ENCODE assay signal across 2 cellular contexts in the genomic region with DNA sequence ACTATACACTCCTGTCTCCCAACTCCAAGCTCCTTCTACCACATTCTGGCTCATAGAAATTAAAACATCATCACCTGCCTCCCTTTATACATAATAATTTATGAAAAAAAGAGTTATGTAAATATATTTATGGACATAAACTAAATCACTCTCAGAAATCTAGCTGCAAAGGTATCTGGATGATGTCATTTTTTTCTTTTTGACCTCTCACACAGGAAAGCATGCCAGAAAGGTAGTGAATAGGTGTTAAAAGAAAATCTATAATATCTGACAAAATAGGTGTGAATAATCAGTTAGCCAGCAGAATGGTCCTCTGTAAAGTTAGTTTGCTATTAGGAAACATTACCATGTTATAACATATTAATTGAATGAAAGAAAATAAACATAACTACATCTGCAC.
TF ChIP-seq lines count a peak whose summit lies in the region.

No MANE protein-coding gene starts in this region.

TF ChIP-seq in HepG2, 621 proteins besides CTCF, POLR2A, EP300 and RAD21:
- TF ChIP-seq RBM22 (optimal IDR thresholded peaks at IDR 0.05; ENCODE audit: low read length), result no peak
- peak; percentile 67; the same call in 1 of the 2 replicates for TF ChIP-seq ATF7 (IDR thresholded peaks at IDR 0.05)
- TF ChIP-seq ATF7 (CRISPR knock-in tag; IDR thresholded peaks at IDR 0.05), result no peak
TF ChIP-seq in HepG2: peak in this region for 1.

TF ChIP-seq in HEK293, 187 proteins besides CTCF, POLR2A, EP300 and RAD21:
- TF ChIP-seq ZNF621 (tag by site-specific recombination; IDR thresholded peaks at IDR 0.05) (no peak), ZNF707 (tag by site-specific recombination; IDR thresholded peaks at IDR 0.05) (no peak)
- TF ChIP-seq, protein P1, sequence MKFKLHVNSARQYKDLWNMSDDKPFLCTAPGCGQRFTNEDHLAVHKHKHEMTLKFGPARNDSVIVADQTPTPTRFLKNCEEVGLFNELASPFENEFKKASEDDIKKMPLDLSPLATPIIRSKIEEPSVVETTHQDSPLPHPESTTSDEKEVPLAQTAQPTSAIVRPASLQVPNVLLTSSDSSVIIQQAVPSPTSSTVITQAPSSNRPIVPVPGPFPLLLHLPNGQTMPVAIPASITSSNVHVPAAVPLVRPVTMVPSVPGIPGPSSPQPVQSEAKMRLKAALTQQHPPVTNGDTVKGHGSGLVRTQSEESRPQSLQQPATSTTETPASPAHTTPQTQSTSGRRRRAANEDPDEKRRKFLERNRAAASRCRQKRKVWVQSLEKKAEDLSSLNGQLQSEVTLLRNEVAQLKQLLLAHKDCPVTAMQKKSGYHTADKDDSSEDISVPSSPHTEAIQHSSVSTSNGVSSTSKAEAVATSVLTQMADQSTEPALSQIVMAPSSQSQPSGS (tag by site-specific recombination; IDR thresholded peaks at IDR 0.05; ENCODE audit: low read depth), result peak; percentile 58; the same call in 1 of the 2 replicates
